In the genomic region with DNA sequence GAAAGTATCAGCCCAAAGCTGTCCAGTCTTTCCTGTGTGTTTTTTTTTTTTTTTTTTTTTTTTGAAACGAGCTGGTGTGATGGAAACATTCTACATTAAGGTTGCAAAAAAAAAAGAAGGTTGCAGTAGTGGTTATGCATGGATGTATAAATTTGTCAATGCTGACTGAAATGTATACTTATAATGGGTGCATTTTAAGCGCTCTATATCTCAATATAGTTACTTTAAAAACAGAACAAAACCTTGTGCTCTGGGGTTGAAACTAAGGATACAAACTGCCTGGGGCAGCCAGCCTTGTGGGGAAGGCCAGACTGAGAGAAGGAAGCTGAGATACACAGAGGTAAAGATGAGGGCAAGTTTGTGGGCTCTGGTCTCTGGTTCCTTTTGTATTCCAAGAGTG, we compare ENCODE assay signal across 31 cellular contexts.
A peak's percentile ranks its signal among the peaks of the same experiment; 100 is the strongest.
DNase-seq lines count a peak whose midpoint lies in the region; ATAC-seq and TF ChIP-seq lines count a peak whose summit lies in the region.
"Had no signal": no experiment of that assay in that cellular context is flagged by ENCODE, and none has a peak within 500 bp of the region (broad histone marks: within the 10 kb centered on the region; RNA-seq: fewer than 3 reads in every experiment).

No MANE protein-coding gene starts in this region.

- no peaks in the 10 kb centered on the region for H3K9me3 ChIP-seq in spleen
- H3K9me3 ChIP-seq: body of pancreas, esophagus muscularis mucosa, suprapubic skin, upper lobe of right lung had no signal

- peak; percentile 79 for ATAC-seq in GM19351 (IDR thresholded peaks at IDR 0.05; ENCODE audit: unreplicated experiment)
- ATAC-seq in HG02852 (IDR thresholded peaks at IDR 0.05; ENCODE audit: unreplicated experiment), result peak; percentile 60
- peak; percentile 55 for ATAC-seq in HG03521 (IDR thresholded peaks at IDR 0.05; ENCODE audit: unreplicated experiment)
- ATAC-seq: activated T-helper 17 cell treated with anti-CD3 and anti-CD28 coated beads, Interleukin-2, amount 50 U/mL, for 72 hours; body of pancreas; left lobe of liver; Panc1; upper lobe of right lung had no signal

- POLR2A ChIA-PET in activated CD4-positive, alpha-beta memory T cell treated with anti-CD3 and anti-CD28 coated beads, Interleukin-2, amount 10 ng/mL, durations not matched to agents 7 days and 5 days (lab: Charles Lee), result interaction anchor here (0.6 kb wide), 1 partner anchor 85 kb away, joined by 3 read pairs; no protein-coding TSS in a partner anchor

- no peak overlapping the region for H3K4me3 Mint-ChIP-seq in activated CD4-positive, alpha-beta memory T cell treated with anti-CD3 and anti-CD28 coated beads, Interleukin-2, amount 10 ng/mL, durations not matched to agents 7 days and 5 days
- H3K4me3 Mint-ChIP-seq: activated naive CD4-positive, alpha-beta T cell treated with anti-CD3 and anti-CD28 coated beads, Interleukin-2, amount 10 ng/mL, durations not matched to agents 7 days and 5 days; activated T-helper 17 cell treated with anti-CD3 and anti-CD28 coated beads, Interleukin-2, amount 50 U/mL, for 72 hours; neural crest cell had no signal

- peak; percentile 46 for DNase-seq in GM06990 (ENCODE audit: extremely low read depth, insufficient read length)
- no peak for DNase-seq in NCI-H345 (lab: John Stamatoyannopoulos, UW)
- no peak for DNase-seq in activated CD4-positive, alpha-beta memory T cell treated with anti-CD3 and anti-CD28 coated beads, Interleukin-2, amount 10 ng/mL, durations not matched to agents 7 days and 5 days
- DNase-seq in spleen, result no peak
- DNase-seq in cerebellar cortex (ENCODE audit: low spot score), result no peak
- DNase-seq: 8988T; activated naive CD4-positive, alpha-beta T cell treated with anti-CD3 and anti-CD28 coated beads, Interleukin-2, amount 10 ng/mL, durations not matched to agents 7 days and 5 days; body of pancreas; DMS79; dorsolateral prefrontal cortex; foreskin fibroblast; GDM1; H7; mesendoderm; NCI-H1436; NCI-H226; SHP77 treated with DMSO at 0.1 percent for 48 hours; small intestine; stimulated activated naive CD4-positive, alpha-beta T cell treated with Interleukin-2 at 50 U/mL for 16 hours; upper lobe of right lung had no signal

- H3K27ac ChIP-seq in spleen, result no peak overlapping the region
- H3K27ac ChIP-seq: body of pancreas, C4-2B, dorsolateral prefrontal cortex, esophagus muscularis mucosa, parathyroid adenoma, suprapubic skin, upper lobe of right lung had no signal

- 48 to 63% (median 61%) methylated on average over 2 of the region's 2 CpGs for WGBS in spleen, 5 donors

- intact Hi-C loops in spleen (cut with DNase I; ENCODE audit: low total_unique reads), result no loop called here

- no peaks in the 10 kb centered on the region for H3K36me3 Mint-ChIP-seq in activated CD4-positive, alpha-beta memory T cell treated with anti-CD3 and anti-CD28 coated beads, Interleukin-2, amount 10 ng/mL, durations not matched to agents 7 days and 5 days (ENCODE audit: low read depth)
- H3K36me3 Mint-ChIP-seq: activated naive CD4-positive, alpha-beta T cell treated with anti-CD3 and anti-CD28 coated beads, Interleukin-2, amount 10 ng/mL, durations not matched to agents 7 days and 5 days had no signal

- no peak for TF ChIP-seq POLR2A in spleen (IDR thresholded peaks at IDR 0.05)

- no peak overlapping the region for H3K27ac Mint-ChIP-seq in activated CD4-positive, alpha-beta memory T cell treated with anti-CD3 and anti-CD28 coated beads, Interleukin-2, amount 10 ng/mL, durations not matched to agents 7 days and 5 days
- H3K27ac Mint-ChIP-seq: activated naive CD4-positive, alpha-beta T cell treated with anti-CD3 and anti-CD28 coated beads, Interleukin-2, amount 10 ng/mL, durations not matched to agents 7 days and 5 days; activated T-helper 17 cell treated with anti-CD3 and anti-CD28 coated beads, Interleukin-2, amount 50 U/mL, for 72 hours had no signal

- no peaks in the 10 kb centered on the region for H3K27me3 ChIP-seq in GM06990 (replicated peaks; ENCODE audit: control insufficient read depth, insufficient read depth, low read length)
- no peaks in the 10 kb centered on the region for H3K27me3 ChIP-seq in spleen (replicated peaks in 1 of 7)
- H3K27me3 ChIP-seq: body of pancreas, esophagus muscularis mucosa, suprapubic skin, upper lobe of right lung had no signal

- H3K9me3 Mint-ChIP-seq in activated CD4-positive, alpha-beta memory T cell treated with anti-CD3 and anti-CD28 coated beads, Interleukin-2, amount 10 ng/mL, durations not matched to agents 7 days and 5 days, result no peaks in the 10 kb centered on the region
- H3K9me3 Mint-ChIP-seq: activated naive CD4-positive, alpha-beta T cell treated with anti-CD3 and anti-CD28 coated beads, Interleukin-2, amount 10 ng/mL, durations not matched to agents 7 days and 5 days; activated T-helper 17 cell treated with anti-CD3 and anti-CD28 coated beads, Interleukin-2, amount 50 U/mL, for 72 hours; neural crest cell had no signal

- H3K36me3 ChIP-seq in GM06990 (ENCODE audit: control insufficient read depth, insufficient read depth, low read length), result no peaks in the 10 kb centered on the region
- no peaks in the 10 kb centered on the region for H3K36me3 ChIP-seq in spleen
- H3K36me3 ChIP-seq: esophagus muscularis mucosa, suprapubic skin, upper lobe of right lung had no signal

- H3K27me3 Mint-ChIP-seq in activated CD4-positive, alpha-beta memory T cell treated with anti-CD3 and anti-CD28 coated beads, Interleukin-2, amount 10 ng/mL, durations not matched to agents 7 days and 5 days, result peaks cover 3% of the 10 kb centered on the region
- H3K27me3 Mint-ChIP-seq: activated naive CD4-positive, alpha-beta T cell treated with anti-CD3 and anti-CD28 coated beads, Interleukin-2, amount 10 ng/mL, durations not matched to agents 7 days and 5 days had no signal

- no peaks in the 10 kb centered on the region for H3K4me1 Mint-ChIP-seq in activated CD4-positive, alpha-beta memory T cell treated with anti-CD3 and anti-CD28 coated beads, Interleukin-2, amount 10 ng/mL, durations not matched to agents 7 days and 5 days
- H3K4me1 Mint-ChIP-seq: activated naive CD4-positive, alpha-beta T cell treated with anti-CD3 and anti-CD28 coated beads, Interleukin-2, amount 10 ng/mL, durations not matched to agents 7 days and 5 days; activated T-helper 17 cell treated with anti-CD3 and anti-CD28 coated beads, Interleukin-2, amount 50 U/mL, for 72 hours had no signal

- H3K4me3 ChIP-seq in GM06990 (replicated peaks; ENCODE audit: low read depth, low read length), result no peak overlapping the region
- no peak overlapping the region for H3K4me3 ChIP-seq in spleen
- H3K4me3 ChIP-seq: body of pancreas, dorsolateral prefrontal cortex, esophagus muscularis mucosa, suprapubic skin, upper lobe of right lung had no signal

- CTCF ChIA-PET in activated CD4-positive, alpha-beta memory T cell treated with anti-CD3 and anti-CD28 coated beads, Interleukin-2, amount 10 ng/mL, durations not matched to agents 7 days and 5 days (lab: Charles Lee), result no interaction called here

- H3K4me1 ChIP-seq in spleen, result no peaks in the 10 kb centered on the region
- H3K4me1 ChIP-seq: body of pancreas, parathyroid adenoma, suprapubic skin, upper lobe of right lung had no signal

- TF ChIP-seq CTCF in GM06990 (IDR thresholded peaks at IDR 0.05; ENCODE audit: insufficient read depth, low read length, poor library complexity, severe bottlenecking) (no peak), spleen (IDR thresholded peaks at IDR 0.05 in 8 of 11, conservative IDR thresholded peaks at IDR 0.05 in 3 of 11) (no peak)
